Comparison of ENCODE assay signal across 8 cellular contexts in genomic region chr5:171484460-171484899, GRCh38.
DNase-seq lines count a peak whose midpoint lies in the region; ATAC-seq and TF ChIP-seq lines count a peak whose summit lies in the region.

No MANE protein-coding gene starts in this region.

- no peak for DNase-seq in AG09319 (ENCODE audit: extremely low read depth, low read depth)
- peak; percentile 34 for DNase-seq in HK-2 (ENCODE audit: unreplicated experiment)
- peak; percentile 38 for DNase-seq in colonic mucosa
- DNase-seq in neural progenitor cell (ENCODE audit: low spot score) = no peak
- DNase-seq in vagina (ENCODE audit: extremely low spot score in 2 of 2) = no peak
- no peak for DNase-seq in OCI-M2 (lab: John Stamatoyannopoulos, UW; ENCODE audit: unreplicated experiment)
- no peak for DNase-seq in lower leg skin (ENCODE audit: low spot score in 2 of 2)

- no peaks in the 10 kb centered on the region for H4K20me1 ChIP-seq in neural progenitor cell (ENCODE audit: low read depth)

- H3K9ac ChIP-seq in colonic mucosa (ENCODE audit: low read depth in 2 of 2, low read length in 2 of 2) (no peak overlapping the region), neural progenitor cell (no peak overlapping the region)

- no peak overlapping the region for H3K27ac ChIP-seq in colonic mucosa
- H3K27ac ChIP-seq in neural progenitor cell = no peak overlapping the region
- no peak overlapping the region for H3K27ac ChIP-seq in vagina

- H3K36me3 ChIP-seq in colonic mucosa (no peaks in the 10 kb centered on the region), neural progenitor cell (no peaks in the 10 kb centered on the region), vagina (no peaks in the 10 kb centered on the region)

- no peaks in the 10 kb centered on the region for H3K36me3 Mint-ChIP-seq in neural progenitor cell

- H3K9me3 ChIP-seq in colonic mucosa (no peaks in the 10 kb centered on the region), neural progenitor cell (ENCODE audit: low read depth) (no peaks in the 10 kb centered on the region), vagina (no peaks in the 10 kb centered on the region)

- peaks cover 41% of the 10 kb centered on the region for H3K4me1 Mint-ChIP-seq in neural progenitor cell

- TF ChIP-seq CTCF in AG09319 (IDR thresholded peaks at IDR 0.05; ENCODE audit: low read depth, low read length) (peak; percentile 68), colonic mucosa (IDR thresholded peaks at IDR 0.05) (peak; percentile 65), neural progenitor cell (IDR thresholded peaks at IDR 0.05) (peak; percentile 81), vagina (IDR thresholded peaks at IDR 0.05) (peak in 2 of 3 experiments; percentile 39 to 42), lower leg skin (IDR thresholded peaks at IDR 0.05) (no peak)

- H3K4me1 ChIP-seq in colonic mucosa (no peaks in the 10 kb centered on the region), neural progenitor cell (peaks cover 18% of the 10 kb centered on the region), vagina (peaks cover 6% of the 10 kb centered on the region)

- intact Hi-C loops in colonic mucosa (cut with DNase I) = no loop called here
- intact Hi-C loops in vagina (cut with DNase I) = loop anchor here (10.0 kb wide), 1 partner anchor 150 kb away; no protein-coding TSS in a partner anchor
- intact Hi-C loops in lower leg skin (cut with DNase I; ENCODE audit: low total_unique reads) = no loop called here

- TF ChIP-seq POLR2A in vagina (IDR thresholded peaks at IDR 0.05) (no peak), lower leg skin (IDR thresholded peaks at IDR 0.05) (no peak)

- peak overlapping the region; percentile 43 for H3K4me3 Mint-ChIP-seq in neural progenitor cell

- no peak overlapping the region for H2AFZ ChIP-seq in neural progenitor cell (replicated peaks)

- H3K4me2 ChIP-seq in neural progenitor cell = no peak overlapping the region

- H3K27me3 Mint-ChIP-seq in neural progenitor cell (ENCODE audit: insufficient read depth, low read depth) = peaks cover 8% of the 10 kb centered on the region

- no peaks in the 10 kb centered on the region for H3K79me2 ChIP-seq in neural progenitor cell (ENCODE audit: low read depth)

- no peaks in the 10 kb centered on the region for H3K9me3 Mint-ChIP-seq in neural progenitor cell

- peak; percentile 34 to 46 for ATAC-seq in activated CD4-positive, CD25-positive, alpha-beta regulatory T cell treated with anti-CD3 and anti-CD28 coated beads, Interleukin-2, amount 50 U/mL, for 24 hours

- no peaks in the 10 kb centered on the region for H3K27me3 ChIP-seq in colonic mucosa
- H3K27me3 ChIP-seq in neural progenitor cell = no peaks in the 10 kb centered on the region
- no peaks in the 10 kb centered on the region for H3K27me3 ChIP-seq in vagina

- WGBS in lower leg skin, 2 donors = 38 to 44% methylated on average over 7 of the region's 7 CpGs

- H3K4me3 ChIP-seq in colonic mucosa (no peak overlapping the region), neural progenitor cell (no peak overlapping the region), vagina (no peak overlapping the region), lower leg skin (ENCODE audit: low read depth, poor library complexity, severe bottlenecking) (no peak overlapping the region)

- H3F3A ChIP-seq in neural progenitor cell (ENCODE audit: low read depth) = peaks cover 3% of the 10 kb centered on the region

- peak overlapping the region; percentile 81 for H3K27ac Mint-ChIP-seq in neural progenitor cell

Comparison
In these comparisons a context has a peak if more than half of its experiments do, and no peak if none do; other contexts are left out.
1. DNase-seq: peak in HK-2 (single experiment) and colonic mucosa (single experiment); none in AG09319 (single experiment), neural progenitor cell (single experiment), vagina (0 of 2), OCI-M2 (single experiment) and lower leg skin (0 of 2).
2. CTCF ChIP-seq: peak in AG09319 (single experiment), colonic mucosa (single experiment), neural progenitor cell (single experiment) and vagina (2 of 3); none in lower leg skin (0 of 3).